Comparison of ENCODE assay signal across 9 cellular contexts in the genomic region with DNA sequence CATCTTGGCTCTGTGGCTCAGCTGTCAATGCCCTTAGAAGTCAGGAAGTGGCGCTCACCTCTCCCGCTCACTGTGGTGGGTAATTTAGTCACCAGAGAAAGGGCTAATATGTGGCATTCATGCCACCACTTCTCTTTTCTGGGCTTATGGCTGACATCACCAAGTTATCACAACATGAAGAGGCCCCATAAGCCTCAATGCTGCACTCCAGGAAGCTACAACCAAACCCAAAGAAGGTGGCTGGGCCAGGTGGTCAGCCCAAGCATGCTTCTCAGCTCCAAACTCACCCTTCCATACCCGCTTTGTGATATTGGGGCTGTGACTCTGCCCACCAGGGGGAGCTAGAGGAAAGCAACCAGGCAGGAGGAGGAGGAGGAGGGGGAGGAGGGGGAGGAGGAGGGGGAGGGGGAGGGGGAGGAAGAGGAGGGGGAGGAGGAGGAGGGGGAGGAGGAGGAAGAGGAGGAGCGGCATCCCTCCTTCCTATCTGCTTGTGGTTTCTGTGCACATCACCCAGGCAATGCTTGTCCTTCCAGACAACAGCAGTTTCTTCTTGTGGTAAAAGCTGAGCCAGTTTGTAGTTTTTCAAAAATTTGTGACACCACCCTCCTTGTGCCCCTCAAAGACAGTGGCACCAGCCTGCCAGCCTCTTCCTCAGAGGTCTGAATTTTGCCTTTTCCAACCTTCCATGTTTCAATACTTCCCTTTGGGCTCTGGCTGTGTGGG. TPM values are rescaled to one million over a fixed set of nuclear protein-coding genes. Genes with fewer than 3 reads are reported as not detected.
A peak's percentile ranks its signal among the peaks of the same experiment; 100 is the strongest.
DNase-seq lines count a peak whose midpoint lies in the region; ATAC-seq and TF ChIP-seq lines count a peak whose summit lies in the region.
"Had no signal": no experiment of that assay in that cellular context is flagged by ENCODE, and none has a peak within 500 bp of the region (broad histone marks: within the 10 kb centered on the region; RNA-seq: fewer than 3 reads in every experiment).

No MANE protein-coding gene starts in this region.

- H3F3A ChIP-seq in SK-N-SH (replicated peaks; ENCODE audit: insufficient read depth): no peaks in the 10 kb centered on the region

- H3K4me1 Mint-ChIP-seq in activated naive CD4-positive, alpha-beta T cell treated with anti-CD3 and anti-CD28 coated beads for 36 hours (ENCODE audit: low read depth): peaks cover 11% of the 10 kb centered on the region

- DNase-seq in activated gamma-delta T cell treated with Interleukin-2 at 50 U/mL for 16 hours: peak; percentile 66
- DNase-seq in activated gamma-delta T cell (lab: John Stamatoyannopoulos, UW): no peak
- peak; percentile 20 for DNase-seq in HS-27A (ENCODE audit: low read depth)
- peak; percentile 69 for DNase-seq in SK-N-SH
- peak; percentile 86 for DNase-seq in activated naive CD4-positive, alpha-beta T cell treated with anti-CD3 and anti-CD28 coated beads for 36 hours
- peak; percentile 49 to 69 (median 55) for DNase-seq in heart left ventricle
- DNase-seq in gastrocnemius medialis: peak; percentile 10 to 31
- no peak for DNase-seq in NCI-H524 (lab: John Stamatoyannopoulos, UW)

- H3K9me2 ChIP-seq in SK-N-SH: no peaks in the 10 kb centered on the region

- no peak overlapping the region for H3K27ac Mint-ChIP-seq in activated naive CD4-positive, alpha-beta T cell treated with anti-CD3 and anti-CD28 coated beads for 36 hours

- in situ Hi-C loops in gastrocnemius medialis (cut with MboI; ENCODE audit: low sequenced_read_pairs in 4 of 4): loop anchor here in 2 of 4 donors (25.0 kb wide), 1 partner anchor 171 kb away; no protein-coding TSS in a partner anchor

- TF ChIP-seq CTCF in SK-N-SH (IDR thresholded peaks at IDR 0.05) (peak; percentile 43), heart left ventricle (IDR thresholded peaks at IDR 0.05) (peak in 11 of 12 donors; percentile 12 to 49 (median 32)), gastrocnemius medialis (IDR thresholded peaks at IDR 0.05 in 4 of 5, conservative IDR thresholded peaks at IDR 0.05 in 1 of 5) (peak in 3 of 5 experiments; percentile 23 to 38 (median 29))

- H3K27me3 ChIP-seq in SK-N-SH (ENCODE audit: insufficient read depth) (no peaks in the 10 kb centered on the region; the same call in 1 of the 2 replicates), heart left ventricle (peaks cover 0 to 11% (median 0%) of the 10 kb centered on the region in 9 donors), gastrocnemius medialis (no peaks in the 10 kb centered on the region)

- 60% methylated on average over 4 of the region's 4 CpGs for WGBS in SK-N-SH (ENCODE audit: low lambda C conversion rate)
- 57 to 66% (median 63%) methylated on average over 4 of the region's 4 CpGs for WGBS in heart left ventricle, 4 donors

- H3K4me2 ChIP-seq in SK-N-SH: no peak overlapping the region

- no peaks in the 10 kb centered on the region for H3K9me3 Mint-ChIP-seq in activated naive CD4-positive, alpha-beta T cell treated with anti-CD3 and anti-CD28 coated beads for 36 hours

- H3K4me1 ChIP-seq in SK-N-SH (ENCODE audit: control insufficient read depth in 1 of 2, insufficient read depth in 2 of 2, low read depth in 1 of 2, low read length in 1 of 2) (no peaks in the 10 kb centered on the region), heart left ventricle (no peaks in the 10 kb centered on the region), gastrocnemius medialis (no peaks in the 10 kb centered on the region)

- no peak overlapping the region for H3K4me3 Mint-ChIP-seq in activated naive CD4-positive, alpha-beta T cell treated with anti-CD3 and anti-CD28 coated beads for 36 hours

- no peaks in the 10 kb centered on the region for H3K79me2 ChIP-seq in SK-N-SH (ENCODE audit: insufficient read depth)

- intact Hi-C loops in activated naive CD4-positive, alpha-beta T cell treated with anti-CD3 and anti-CD28 coated beads for 36 hours (cut with micrococcal nuclease): loop anchor here (1.0 to 2.0 kb wide), 4 partner anchors 35 to 366 kb away; a partner anchor contains a TSS
- intact Hi-C loops in heart left ventricle (cut with DNase I) (loop anchor here in 9 of 10 donors (1.0 to 10.0 kb wide), 5 partner anchors 169 to 239 kb away; no protein-coding TSS in a partner anchor), gastrocnemius medialis (cut with DNase I; ENCODE audit: low total_unique reads) (loop anchor here (5.0 kb wide), 2 partner anchors 176 to 236 kb away; no protein-coding TSS in a partner anchor)

- no peaks in the 10 kb centered on the region for H3K27me3 Mint-ChIP-seq in activated naive CD4-positive, alpha-beta T cell treated with anti-CD3 and anti-CD28 coated beads for 36 hours (ENCODE audit: low read depth)

- no peak for TF ChIP-seq EP300 in SK-N-SH (IDR thresholded peaks at IDR 0.05; ENCODE audit: borderline replicate concordance in 1 of 2, low read depth in 1 of 2, low read length in 1 of 2)

- no peak overlapping the region for H3K9ac ChIP-seq in SK-N-SH

- H3K27ac ChIP-seq in SK-N-SH (ENCODE audit: low read depth in 2 of 2, low read length in 1 of 2) (no peak overlapping the region), heart left ventricle (no peak overlapping the region), gastrocnemius medialis (no peak overlapping the region)
- H3K27ac ChIP-seq: skin epidermis had no signal

- no peaks in the 10 kb centered on the region for H3K36me3 ChIP-seq in SK-N-SH (replicated peaks in 1 of 2; ENCODE audit: control insufficient read depth in 1 of 2, insufficient read depth in 2 of 2, low read length in 1 of 2)
- H3K36me3 ChIP-seq in heart left ventricle: no peaks in the 10 kb centered on the region
- no peaks in the 10 kb centered on the region for H3K36me3 ChIP-seq in gastrocnemius medialis

- H3K9me3 ChIP-seq in SK-N-SH (no peaks in the 10 kb centered on the region), heart left ventricle (no peaks in the 10 kb centered on the region), gastrocnemius medialis (no peaks in the 10 kb centered on the region)

- no peaks in the 10 kb centered on the region for H3K36me3 Mint-ChIP-seq in activated naive CD4-positive, alpha-beta T cell treated with anti-CD3 and anti-CD28 coated beads for 36 hours (ENCODE audit: low read depth)

- H4K20me1 ChIP-seq in SK-N-SH (ENCODE audit: insufficient read depth): no peaks in the 10 kb centered on the region

- CTCF ChIA-PET in SK-N-SH (lab: Yijun Ruan, JAX): interaction anchor here (0.6 to 2.2 kb wide), 32 partner anchors 9 to 372 kb away, joined by 3 to 27 read pairs (median 4); no protein-coding TSS in a partner anchor
- CTCF ChIA-PET in activated naive CD4-positive, alpha-beta T cell treated with anti-CD3 and anti-CD28 coated beads for 36 hours (lab: Charles Lee): interaction anchor here (0.5 to 3.2 kb wide), 20 partner anchors 11 to 367 kb away, joined by 3 to 23 read pairs (median 4); a partner anchor contains a TSS

- ATAC-seq in heart left ventricle (peak in 3 of 4 donors; percentile 44 to 66 (median 62)), gastrocnemius medialis (no peak)

- no peak overlapping the region for H2AFZ ChIP-seq in SK-N-SH (ENCODE audit: low read depth)

- TF ChIP-seq POLR2A in heart left ventricle (IDR thresholded peaks at IDR 0.05) (no peak), gastrocnemius medialis (IDR thresholded peaks at IDR 0.05) (no peak)

- TF ChIP-seq RAD21 in SK-N-SH (IDR thresholded peaks at IDR 0.05; ENCODE audit: low read length): peak; percentile 49

- POLR2A ChIA-PET in SK-N-SH (lab: Yijun Ruan, JAX): no interaction called here

- H3K4me3 ChIP-seq in SK-N-SH (ENCODE audit: low read depth in 2 of 2, low read length in 1 of 2) (no peak overlapping the region), heart left ventricle (no peak overlapping the region), gastrocnemius medialis (no peak overlapping the region)
- H3K4me3 ChIP-seq: skin epidermis had no signal

TF ChIP-seq in SK-N-SH, 30 proteins besides CTCF, POLR2A, EP300 and RAD21:
- TF ChIP-seq SMC3 (IDR thresholded peaks at IDR 0.05; ENCODE audit: low read depth, low read length): peak; percentile 41; the same call in 1 of the 2 replicates
- TF ChIP-seq RFX5 (IDR thresholded peaks at IDR 0.05; ENCODE audit: low read length): no peak

RNA-seq across cellular contexts. Expression of a gene that starts 42.1 kb away (rescaled TPM):
- not detected in 2 replicates for polyA plus RNA-seq in SK-N-SH (2012; rRNA removed)
- not detected in 2 replicates for polyA plus RNA-seq in SK-N-SH (2012; cell fraction: cytosol; rRNA removed)
- 0.11 TPM in 1 of 2 replicates, not detected in the other for polyA plus RNA-seq in SK-N-SH (2012; cell fraction: nucleus; rRNA removed)
- not detected for total RNA-seq in activated naive CD4-positive, alpha-beta T cell treated with anti-CD3 and anti-CD28 coated beads for 36 hours
- not detected for total RNA-seq in heart left ventricle
- not detected for polyA plus RNA-seq in heart left ventricle
- total RNA-seq in gastrocnemius medialis: not detected

RNA-seq across cellular contexts. Expression of a gene that starts 55.2 kb away (rescaled TPM):
- polyA plus RNA-seq in SK-N-SH (2012; rRNA removed): not detected in 2 replicates
- not detected in 2 replicates for polyA plus RNA-seq in SK-N-SH (2012; cell fraction: cytosol; rRNA removed)
- polyA plus RNA-seq in SK-N-SH (2012; cell fraction: nucleus; rRNA removed): not detected in 2 replicates
- not detected for total RNA-seq in activated naive CD4-positive, alpha-beta T cell treated with anti-CD3 and anti-CD28 coated beads for 36 hours
- under 1 TPM in 1 of 9 donors, not detected in 8; 0.07 TPM for total RNA-seq in heart left ventricle
- not detected for polyA plus RNA-seq in heart left ventricle
- total RNA-seq in gastrocnemius medialis: not detected

Comparison
In these comparisons a context has a peak if more than half of its experiments do, and no peak if none do; other contexts are left out.
1. DNase-seq: peak in activated gamma-delta T cell treated with Interleukin-2 at 50 U/mL for 16 hours (single experiment), HS-27A (single experiment), SK-N-SH (single experiment), activated naive CD4-positive, alpha-beta T cell treated with anti-CD3 and anti-CD28 coated beads for 36 hours (single experiment), heart left ventricle (5 of 5) and gastrocnemius medialis (2 of 2); none in activated gamma-delta T cell (single experiment) and NCI-H524 (0 of 2).
2. ATAC-seq: peak in heart left ventricle (3 of 4); none in gastrocnemius medialis (0 of 2).
3. Peak in every context shown above with its lines, with median percentiles within 50 percentile points of each other: CTCF ChIP-seq.